20 cellular contexts compared by ENCODE assay signal in genomic region chr16:76207270-76207669, GRCh38.
"Had no signal": no experiment of that assay in that cellular context is flagged by ENCODE, and none has a peak within 500 bp of the region (broad histone marks: within the 10 kb centered on the region; RNA-seq: fewer than 3 reads in every experiment).

No MANE protein-coding gene starts in this region.

- H3K27ac Mint-ChIP-seq: activated naive CD4-positive, alpha-beta T cell treated with anti-CD3 and anti-CD28 coated beads for 36 hours; nephron progenitor cell had no signal

- H3K79me2 ChIP-seq: hepatocyte had no signal

- H3K4me2 ChIP-seq: hepatocyte, smooth muscle cell had no signal

- H3K27ac ChIP-seq: body of pancreas, coronary artery, esophagus muscularis mucosa, hepatocyte, prostate gland, tibial nerve, vagina had no signal

- H3K36me3 ChIP-seq: esophagus muscularis mucosa, prostate gland, tibial nerve, vagina had no signal

- DNase-seq: activated CD4-positive, alpha-beta T cell treated with anti-CD3 and anti-CD28 coated beads, Interleukin-2, amount 50 U/mL, for 1 hour; activated naive CD4-positive, alpha-beta T cell treated with anti-CD3 and anti-CD28 coated beads for 36 hours; activated T-cell treated with anti-CD3 and anti-CD28 coated beads for 4 hours; body of pancreas; central memory CD4-positive, alpha-beta T cell; kidney glomerular epithelial cell; left ventricle myocardium superior; nephron progenitor cell; right cardiac atrium; stimulated activated CD4-positive, alpha-beta T cell treated with anti-CD3 and anti-CD28 coated beads, Interleukin-4, amount 100 ng/mL, for 4 hours; stimulated activated CD8-positive, alpha-beta memory T cell treated with anti-CD3 and anti-CD28 coated beads, Interleukin-4, amount 100 ng/mL, for 48 hours; stimulated activated naive CD4-positive, alpha-beta T cell treated with Interleukin-2 at 50 U/mL for 16 hours; substantia nigra had no signal

- H2AFZ ChIP-seq: hepatocyte had no signal

- H3K4me1 ChIP-seq: body of pancreas, esophagus muscularis mucosa, prostate gland, tibial nerve, vagina had no signal

- H3K4me1 Mint-ChIP-seq: nephron progenitor cell had no signal

- H3K4me3 ChIP-seq: body of pancreas, coronary artery, esophagus muscularis mucosa, hepatocyte, prostate gland, smooth muscle cell, tibial nerve, vagina had no signal

- H3K9me3 ChIP-seq: body of pancreas, esophagus muscularis mucosa, prostate gland, tibial nerve, vagina had no signal

- H3K4me3 Mint-ChIP-seq: activated naive CD4-positive, alpha-beta T cell treated with anti-CD3 and anti-CD28 coated beads for 36 hours; nephron progenitor cell had no signal

- H3K27me3 ChIP-seq: body of pancreas, esophagus muscularis mucosa, hepatocyte, tibial nerve, vagina had no signal
